In the genomic region with DNA sequence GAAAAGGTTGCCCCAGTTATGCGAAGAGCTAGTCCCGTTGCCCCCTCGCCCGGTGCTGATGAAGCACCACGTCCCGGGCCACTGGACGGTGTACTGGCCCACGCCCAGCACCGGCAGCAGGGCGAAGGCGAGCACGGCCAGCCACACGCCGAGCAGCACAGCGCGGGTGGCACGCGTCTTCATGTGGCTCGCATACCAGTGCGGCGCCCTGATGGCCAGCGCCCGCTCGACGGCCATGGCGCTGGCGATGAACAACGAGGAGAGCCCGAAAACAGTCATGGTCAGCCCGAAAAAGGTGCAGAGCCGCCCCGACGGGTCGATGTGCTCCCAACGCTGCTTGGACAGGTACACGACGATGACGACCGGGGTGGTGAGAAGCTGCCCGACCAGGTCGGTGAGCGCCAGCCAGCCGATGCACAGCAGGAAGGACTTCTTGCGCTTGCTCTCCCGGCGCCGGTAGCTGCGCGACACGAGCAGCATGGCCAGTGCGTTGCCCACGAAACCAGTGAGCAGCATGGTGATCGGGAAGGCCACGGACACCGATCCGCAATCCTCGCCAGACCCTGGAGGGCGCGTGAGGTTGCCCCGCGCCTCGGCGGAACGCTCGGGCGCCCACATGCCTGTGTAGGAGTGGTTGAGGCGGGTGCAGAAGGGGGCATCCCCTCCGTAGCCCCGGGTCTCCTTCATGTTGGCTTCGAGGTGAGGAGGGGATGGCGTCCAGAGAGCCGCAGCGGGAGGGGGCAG, we compare ENCODE assay signal across 8 cellular contexts. TPM values are rescaled to one million over a fixed set of nuclear protein-coding genes. Genes with fewer than 3 reads are reported as not detected.
DNase-seq lines count a peak whose midpoint lies in the region; TF ChIP-seq lines count a peak whose summit lies in the region.

No MANE protein-coding gene starts in this region.

- H3K9me3 ChIP-seq in SK-N-MC (ENCODE audit: low read depth, low read length) (no peaks in the 10 kb centered on the region), mesodermal cell (ENCODE audit: control insufficient read depth, low read length) (no peaks in the 10 kb centered on the region), uterus (no peaks in the 10 kb centered on the region)
- no peaks in the 10 kb centered on the region for H3K9me3 ChIP-seq in effector memory CD4-positive, alpha-beta T cell (ENCODE audit: control insufficient read depth, low read length)

- 48 to 56% methylated on average over 58 to 70 of the region's 73 CpGs for WGBS in mesodermal cell (ENCODE audit: insufficient coverage in 2 of 2), 2 experiments

- H3K4me3 ChIP-seq in SK-N-MC = peak overlapping the region; percentile 91
- peak overlapping the region; percentile 60 for H3K4me3 ChIP-seq in effector memory CD4-positive, alpha-beta T cell (ENCODE audit: insufficient read depth, low read depth, low read length, poor library complexity, severe bottlenecking)
- H3K4me3 ChIP-seq in mesodermal cell (ENCODE audit: extremely low read depth, insufficient read depth, low read length, poor library complexity, severe bottlenecking) = peak overlapping the region; percentile 42
- peak overlapping the region; percentile 64 to 87 for H3K4me3 ChIP-seq in uterus

- H3K9ac ChIP-seq in SK-N-MC (ENCODE audit: insufficient read length) = peak overlapping the region; percentile 87

- DNase-seq in stimulated activated CD4-positive, alpha-beta T cell treated with anti-CD3 and anti-CD28 coated beads, Interleukin-4, amount 100 ng/mL, for 1 hour = peak; percentile 20
- DNase-seq in stimulated activated CD4-positive, alpha-beta T cell treated with anti-CD3 and anti-CD28 coated beads, Interleukin-4, amount 100 ng/mL, for 24 hours = no peak
- DNase-seq in SK-N-MC (ENCODE audit: low read depth, low spot score) = no peak
- DNase-seq in effector memory CD4-positive, alpha-beta T cell = no peak
- peak; percentile 38 to 42 for DNase-seq in uterus
- DNase-seq in G401 (ENCODE audit: low spot score) = no peak
- no peak for DNase-seq in GM19240 (ENCODE audit: insufficient read length, low spot score)

- H3K27me3 ChIP-seq in effector memory CD4-positive, alpha-beta T cell (replicated peaks; ENCODE audit: control insufficient read depth, insufficient read depth, low read length, poor library complexity, severe bottlenecking) = peaks cover 26% of the 10 kb centered on the region
- H3K27me3 ChIP-seq in uterus = no peaks in the 10 kb centered on the region

- intact Hi-C loops in uterus (cut with DNase I; ENCODE audit: low total_unique reads) = loop anchor here (10.0 kb wide), 1 partner anchor 362 kb away; no protein-coding TSS in a partner anchor

- TF ChIP-seq POLR2A in uterus (IDR thresholded peaks at IDR 0.05) = no peak

- in situ Hi-C loops in G401 (cut with HindIII; ENCODE audit: low sequenced_read_pairs) = no loop called here

- peaks cover 16% of the 10 kb centered on the region for H3K4me1 ChIP-seq in effector memory CD4-positive, alpha-beta T cell (ENCODE audit: control insufficient read depth, insufficient read depth, low read length, poor library complexity, severe bottlenecking)
- H3K4me1 ChIP-seq in mesodermal cell (ENCODE audit: control insufficient read depth, insufficient read depth, low read length, poor library complexity, severe bottlenecking) (no peaks in the 10 kb centered on the region), uterus (no peaks in the 10 kb centered on the region)

- TF ChIP-seq CTCF in uterus (IDR thresholded peaks at IDR 0.05) = no peak

- peaks cover 35% of the 10 kb centered on the region for H3K36me3 ChIP-seq in SK-N-MC (ENCODE audit: insufficient read depth, low read length)
- H3K36me3 ChIP-seq in effector memory CD4-positive, alpha-beta T cell (ENCODE audit: control insufficient read depth, insufficient read depth, low read length) = no peaks in the 10 kb centered on the region
- no peaks in the 10 kb centered on the region for H3K36me3 ChIP-seq in mesodermal cell (ENCODE audit: control insufficient read depth, insufficient read depth, low read length)
- no peaks in the 10 kb centered on the region for H3K36me3 ChIP-seq in uterus

- H3K27ac ChIP-seq in SK-N-MC (peak overlapping the region; percentile 75), mesodermal cell (ENCODE audit: low read depth, low read length, severe bottlenecking) (no peak overlapping the region), uterus (peak overlapping the region; percentile 81 to 85)
- no peak overlapping the region for H3K27ac ChIP-seq in effector memory CD4-positive, alpha-beta T cell (ENCODE audit: insufficient read depth, low read length, poor library complexity, severe bottlenecking)

RNA-seq across cellular contexts. Expression of gene PTGER3, which starts 0.6 kb away (rescaled TPM):
- 0.52 TPM for polyA plus RNA-seq in mesodermal cell (2013, experiment 1 of 2)
- polyA plus RNA-seq in mesodermal cell (2013, experiment 2 of 2) = 0.40 TPM
- 100 to 1,000 TPM in 3 of 4 donors, 10 to 100 TPM in 1; 51.1 to 217 (median 119) TPM for total RNA-seq in uterus
- total RNA-seq in G401 (2014; rRNA removed; shearing (Covaris generic)) = not detected in 2 replicates

RNA-seq across cellular contexts. Expression of gene ZRANB2, which starts 33.8 kb away (rescaled TPM):
- polyA plus RNA-seq in mesodermal cell (2013, experiment 1 of 2) = 71.0 TPM
- polyA plus RNA-seq in mesodermal cell (2013, experiment 2 of 2) = 75.6 TPM
- total RNA-seq in uterus = 100 to 1,000 TPM in 2 of 4 donors, 10 to 100 TPM in 2; 29.5 to 178 (median 122) TPM
- 32.1 and 50.5 TPM in 2 replicates for total RNA-seq in G401 (2014; rRNA removed; shearing (Covaris generic))

Comparison
In these comparisons a context has a peak if more than half of its experiments do, and no peak if none do; other contexts are left out.
1. DNase-seq: peak in stimulated activated CD4-positive, alpha-beta T cell treated with anti-CD3 and anti-CD28 coated beads, Interleukin-4, amount 100 ng/mL, for 1 hour (single experiment) and uterus (2 of 2); none in stimulated activated CD4-positive, alpha-beta T cell treated with anti-CD3 and anti-CD28 coated beads, Interleukin-4, amount 100 ng/mL, for 24 hours (single experiment), SK-N-MC (single experiment), effector memory CD4-positive, alpha-beta T cell (0 of 3), G401 (single experiment) and GM19240 (single experiment).
2. H3K27ac ChIP-seq: peak in SK-N-MC (single experiment) and uterus (2 of 2); none in effector memory CD4-positive, alpha-beta T cell (single experiment) and mesodermal cell (single experiment).
3. RNA of gene PTGER3, which starts 0.6 kb away (total RNA-seq): 51.1 to 217 TPM in uterus; not detected in G401; every median in the first group is over 10 times any median in the second.
4. Peak in every context shown above with its lines, with median percentiles within 50 percentile points of each other: H3K4me3 ChIP-seq.